8 cellular contexts compared by ENCODE assay signal in the genomic region with DNA sequence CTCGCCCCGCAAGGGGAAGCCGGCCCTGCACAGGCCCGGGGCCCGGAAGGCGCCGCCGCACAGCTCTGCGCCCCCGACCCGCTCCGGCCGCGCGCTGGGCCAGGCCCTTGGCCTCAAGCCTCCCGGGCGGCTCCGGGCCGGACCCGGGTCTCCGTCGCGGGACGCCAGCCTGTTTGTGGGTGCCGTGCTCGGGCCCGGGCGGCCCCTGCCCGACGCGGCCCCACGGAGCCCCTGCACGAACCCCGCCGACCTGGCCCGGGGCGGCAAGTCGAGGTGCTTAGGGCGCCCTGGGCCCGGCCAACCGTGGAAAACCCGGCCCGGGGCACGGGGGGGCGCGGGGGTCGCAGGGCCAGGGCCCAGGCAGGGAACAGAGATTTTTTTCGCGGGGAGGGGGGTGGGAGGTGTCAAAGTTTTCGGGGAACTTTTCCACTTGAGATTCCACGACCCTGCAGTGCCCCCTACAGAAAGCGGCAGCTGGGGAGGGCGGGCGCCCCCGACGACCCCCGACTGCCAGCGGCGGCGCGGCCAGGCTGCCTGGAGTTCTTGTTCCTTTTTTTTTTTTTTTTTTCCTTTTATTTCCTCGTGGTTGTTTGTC. TPM values are rescaled to one million over a fixed set of nuclear protein-coding genes. Genes with fewer than 3 reads are reported as not detected.
A peak's percentile ranks its signal among the peaks of the same experiment; 100 is the strongest.
DNase-seq lines count a peak whose midpoint lies in the region; ATAC-seq and TF ChIP-seq lines count a peak whose summit lies in the region.

No MANE protein-coding gene starts in this region.

- H3K36me3 ChIP-seq in BLaER1 (peaks cover 2% of the 10 kb centered on the region), SJSA1 (peaks cover 33% of the 10 kb centered on the region), body of pancreas (replicated peaks in 1 of 2; ENCODE audit: insufficient read depth in 1 of 2, low read depth in 2 of 2) (no peaks in the 10 kb centered on the region), kidney epithelial cell (ENCODE audit: control insufficient read depth, insufficient read depth, low read length) (no peaks in the 10 kb centered on the region)

- intact Hi-C loops in body of pancreas (cut with DNase I): no loop called here

- no peak for DNase-seq in SJSA1 (ENCODE audit: low read depth in 1 of 2, low spot score in 2 of 2)
- DNase-seq in body of pancreas: peak in 3 of 4 donors; percentile 21 to 34 (median 28)
- DNase-seq in kidney epithelial cell (ENCODE audit: low read depth): no peak
- peak; percentile 56 for DNase-seq in stimulated activated CD8-positive, alpha-beta memory T cell treated with anti-CD3 and anti-CD28 coated beads, Interleukin-4, amount 100 ng/mL, for 48 hours
- DNase-seq in NAMALWA (ENCODE audit: low spot score): no peak
- DNase-seq in SHP77 (lab: John Stamatoyannopoulos, UW): no peak

- TF ChIP-seq POLR2A in body of pancreas (IDR thresholded peaks at IDR 0.05): no peak

- ATAC-seq in GM21786 (IDR thresholded peaks at IDR 0.05; ENCODE audit: unreplicated experiment) (peak; percentile 5), body of pancreas (peak; percentile 24)

- peaks cover 19% of the 10 kb centered on the region for H3K27me3 ChIP-seq in BLaER1
- no peaks in the 10 kb centered on the region for H3K27me3 ChIP-seq in SJSA1 (replicated peaks)
- H3K27me3 ChIP-seq in body of pancreas: no peaks in the 10 kb centered on the region
- H3K27me3 ChIP-seq in kidney epithelial cell (ENCODE audit: control insufficient read depth, insufficient read depth, low read length): no peaks in the 10 kb centered on the region

- H3K4me3 ChIP-seq in BLaER1: peak overlapping the region; percentile 99
- H3K4me3 ChIP-seq in SJSA1: peak overlapping the region; percentile 75
- H3K4me3 ChIP-seq in body of pancreas: peak overlapping the region; percentile 21 to 43
- peak overlapping the region; percentile 78 for H3K4me3 ChIP-seq in kidney epithelial cell (ENCODE audit: low read depth, low read length)

- H4K20me1 ChIP-seq in BLaER1: peaks cover 38% of the 10 kb centered on the region

- H3K9ac ChIP-seq in BLaER1: peak overlapping the region; percentile 93

- WGBS in body of pancreas, 2 donors: 1 to 4% methylated on average over 32 to 43 of the region's 62 CpGs

- H3K27ac ChIP-seq in BLaER1 (peak overlapping the region; percentile 94), SJSA1 (peak overlapping the region; percentile 85), body of pancreas (peak overlapping the region; percentile 71 to 96 (median 94))

- no peaks in the 10 kb centered on the region for H3K9me3 ChIP-seq in BLaER1
- no peaks in the 10 kb centered on the region for H3K9me3 ChIP-seq in SJSA1 (replicated peaks)
- no peaks in the 10 kb centered on the region for H3K9me3 ChIP-seq in body of pancreas

- TF ChIP-seq CTCF in body of pancreas (IDR thresholded peaks at IDR 0.05) (no peak), kidney epithelial cell (IDR thresholded peaks at IDR 0.05; ENCODE audit: insufficient read depth, low read length, poor library complexity, severe bottlenecking) (no peak)

- peak overlapping the region; percentile 91 for H3K4me2 ChIP-seq in BLaER1

- H3K4me1 ChIP-seq in BLaER1 (peaks cover 28% of the 10 kb centered on the region), SJSA1 (replicated peaks) (peaks cover 26% of the 10 kb centered on the region), body of pancreas (peaks cover 29% of the 10 kb centered on the region)

RNA-seq across cellular contexts. Expression of a gene that starts 0.8 kb away (rescaled TPM):
- total RNA-seq in SJSA1 (2014; rRNA removed; shearing (Covaris generic)): 26.2 and 32.7 TPM in 2 replicates
- total RNA-seq in body of pancreas: 10 to 100 TPM; 55.0 to 69.5 TPM
- total RNA-seq in kidney epithelial cell: 38.3 and 53.6 TPM in 2 replicates

RNA-seq across cellular contexts. Expression of a gene that starts 42.3 kb away (rescaled TPM):
- 6.8 and 7.7 TPM in 2 replicates for total RNA-seq in SJSA1 (2014; rRNA removed; shearing (Covaris generic))
- 10 to 100 TPM; 31.4 to 38.2 TPM for total RNA-seq in body of pancreas
- total RNA-seq in kidney epithelial cell: 29.7 and 30.1 TPM in 2 replicates

Comparison
In these comparisons a context has a peak if more than half of its experiments do, and no peak if none do; other contexts are left out.
1. H3K4me3 ChIP-seq: peak in every context shown above with its lines; median percentile 99 in BLaER1; 78 in kidney epithelial cell; 75 in SJSA1; 32 in body of pancreas.
2. DNase-seq: peak in body of pancreas (3 of 4) and stimulated activated CD8-positive, alpha-beta memory T cell treated with anti-CD3 and anti-CD28 coated beads, Interleukin-4, amount 100 ng/mL, for 48 hours (single experiment); none in SJSA1 (0 of 2), kidney epithelial cell (single experiment), NAMALWA (single experiment) and SHP77 (0 of 2).
3. Peak in every context shown above with its lines, with median percentiles within 50 percentile points of each other: H3K27ac ChIP-seq.